1 cellular context compared by ENCODE assay signal in genomic region chr12:77179515-77179914, GRCh38.
TF ChIP-seq lines count a peak whose summit lies in the region.

No MANE protein-coding gene starts in this region.

TF ChIP-seq in SK-N-SH treated with all-trans-retinoic acid at 6 μM for 48 hours, 23 proteins besides CTCF, POLR2A, EP300 and RAD21 (continued from another document):
- TF ChIP-seq, protein P1, sequence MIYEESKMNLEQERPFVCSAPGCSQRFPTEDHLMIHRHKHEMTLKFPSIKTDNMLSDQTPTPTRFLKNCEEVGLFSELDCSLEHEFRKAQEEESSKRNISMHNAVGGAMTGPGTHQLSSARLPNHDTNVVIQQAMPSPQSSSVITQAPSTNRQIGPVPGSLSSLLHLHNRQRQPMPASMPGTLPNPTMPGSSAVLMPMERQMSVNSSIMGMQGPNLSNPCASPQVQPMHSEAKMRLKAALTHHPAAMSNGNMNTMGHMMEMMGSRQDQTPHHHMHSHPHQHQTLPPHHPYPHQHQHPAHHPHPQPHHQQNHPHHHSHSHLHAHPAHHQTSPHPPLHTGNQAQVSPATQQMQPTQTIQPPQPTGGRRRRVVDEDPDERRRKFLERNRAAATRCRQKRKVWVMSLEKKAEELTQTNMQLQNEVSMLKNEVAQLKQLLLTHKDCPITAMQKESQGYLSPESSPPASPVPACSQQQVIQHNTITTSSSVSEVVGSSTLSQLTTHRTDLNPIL (CRISPR knock-in tag; IDR thresholded peaks at IDR 0.05; ENCODE audit: low read depth): no peak
- TF ChIP-seq TOX (CRISPR knock-in tag; IDR thresholded peaks at IDR 0.05; ENCODE audit: borderline replicate concordance) (no peak), TCF4 (CRISPR knock-in tag; IDR thresholded peaks at IDR 0.05; ENCODE audit: borderline replicate concordance) (no peak)
TF ChIP-seq in SK-N-SH treated with all-trans-retinoic acid at 6 μM for 48 hours: peak in this region for 0.
